ENCODE assay signal across 17 cellular contexts in genomic region chr2:24517247-24517646, GRCh38. TPM values are rescaled to one million over a fixed set of nuclear protein-coding genes. Genes with fewer than 3 reads are reported as not detected.
DNase-seq lines count a peak whose midpoint lies in the region; ATAC-seq and TF ChIP-seq lines count a peak whose summit lies in the region.
"Had no signal": no experiment of that assay in that cellular context is flagged by ENCODE, and none has a peak within 500 bp of the region (broad histone marks: within the 10 kb centered on the region; RNA-seq: fewer than 3 reads in every experiment).

No MANE protein-coding gene starts in this region.

- intact Hi-C loops in Caco-2 (cut with micrococcal nuclease; ENCODE audit: unreplicated experiment), result loop anchor here (5.0 kb wide), 1 partner anchor 60 kb away; no protein-coding TSS in a partner anchor

- H3K9me3 ChIP-seq in Caco-2 (no peaks in the 10 kb centered on the region), OCI-LY3 (ENCODE audit: insufficient read depth, low read length) (no peaks in the 10 kb centered on the region)
- no peaks in the 10 kb centered on the region for H3K9me3 ChIP-seq in effector memory CD4-positive, alpha-beta T cell (ENCODE audit: control insufficient read depth, low read length)
- H3K9me3 ChIP-seq: uterus had no signal

- peak overlapping the region; percentile 15; the same call in 1 of the 2 replicates for H3K4me2 ChIP-seq in OCI-LY3 (ENCODE audit: low read length)

- POLR2A ChIA-PET in Caco-2 (lab: Charles Lee), result no interaction called here

- no peak overlapping the region for H3K4me3 Mint-ChIP-seq in Caco-2 (ENCODE audit: unreplicated experiment)
- H3K4me3 Mint-ChIP-seq in natural killer cell treated with Interleukin-12 subunit alpha and Interleukin-12 subunit beta and Interleukin-15 and Interleukin-18, amount 100 ng/mL, for 72 hours, result peak overlapping the region; percentile 89
- H3K4me3 Mint-ChIP-seq: activated naive CD4-positive, alpha-beta T cell treated with anti-CD3 and anti-CD28 coated beads, Interleukin-2, amount 10 ng/mL, durations not matched to agents 7 days and 5 days; CD14-positive monocyte; T-helper 2 cell treated with Interferon-gamma antibody and Interleukin-4, amounts not matched to agents 5 μg/mL and 100 μg/mL, for 36 hours had no signal

- no TSS peak for BruUV-seq in Caco-2 (replicated peaks; lab: Mats Ljungman, UMichigan)

- H3K4me1 Mint-ChIP-seq in Caco-2 (ENCODE audit: low read depth, unreplicated experiment), result peaks cover 22% of the 10 kb centered on the region
- H3K4me1 Mint-ChIP-seq in natural killer cell treated with Interleukin-12 subunit alpha and Interleukin-12 subunit beta and Interleukin-15 and Interleukin-18, amount 100 ng/mL, for 72 hours (ENCODE audit: low read depth in 2 of 2), result peaks cover 65 to 67% of the 10 kb centered on the region in 2 donors

- ATAC-seq in natural killer cell treated with Interleukin-12 subunit alpha and Interleukin-12 subunit beta and Interleukin-15 and Interleukin-18, amount 100 ng/mL, for 72 hours, result peak; percentile 71 to 78
- ATAC-seq in GM19467 (IDR thresholded peaks at IDR 0.05; ENCODE audit: unreplicated experiment), result no peak
- ATAC-seq: right cardiac atrium, SK-N-SH treated with all-trans-retinoic acid at 6 μM for 48 hours had no signal

- no peak overlapping the region for H3K27ac ChIP-seq in OCI-LY3 (ENCODE audit: low read length)
- H3K27ac ChIP-seq in effector memory CD4-positive, alpha-beta T cell (ENCODE audit: insufficient read depth, low read length, poor library complexity, severe bottlenecking), result no peak overlapping the region
- H3K27ac ChIP-seq: uterus had no signal

- no peaks in the 10 kb centered on the region for H3K27me3 Mint-ChIP-seq in Caco-2 (ENCODE audit: insufficient read depth, unreplicated experiment)
- no peaks in the 10 kb centered on the region for H3K27me3 Mint-ChIP-seq in natural killer cell treated with Interleukin-12 subunit alpha and Interleukin-12 subunit beta and Interleukin-15 and Interleukin-18, amount 100 ng/mL, for 72 hours
- H3K27me3 Mint-ChIP-seq: activated naive CD4-positive, alpha-beta T cell treated with anti-CD3 and anti-CD28 coated beads, Interleukin-2, amount 10 ng/mL, durations not matched to agents 7 days and 5 days had no signal

- H3K36me3 Mint-ChIP-seq in Caco-2 (ENCODE audit: insufficient read depth, unreplicated experiment), result no peaks in the 10 kb centered on the region
- H3K36me3 Mint-ChIP-seq in natural killer cell treated with Interleukin-12 subunit alpha and Interleukin-12 subunit beta and Interleukin-15 and Interleukin-18, amount 100 ng/mL, for 72 hours, result peaks cover 7% of the 10 kb centered on the region
- H3K36me3 Mint-ChIP-seq: activated naive CD4-positive, alpha-beta T cell treated with anti-CD3 and anti-CD28 coated beads, Interleukin-2, amount 10 ng/mL, durations not matched to agents 7 days and 5 days had no signal

- H3K36me3 ChIP-seq in Caco-2 (ENCODE audit: control insufficient read depth, insufficient read depth, low read length), result no peaks in the 10 kb centered on the region
- no peaks in the 10 kb centered on the region for H3K36me3 ChIP-seq in OCI-LY3 (replicated peaks; ENCODE audit: low read depth, low read length)
- no peaks in the 10 kb centered on the region for H3K36me3 ChIP-seq in effector memory CD4-positive, alpha-beta T cell (ENCODE audit: control insufficient read depth, insufficient read depth, low read length)
- H3K36me3 ChIP-seq: uterus had no signal

- CTCF ChIA-PET in Caco-2 (lab: Charles Lee), result no interaction called here

- H3K4me1 ChIP-seq in Caco-2 (no peaks in the 10 kb centered on the region), OCI-LY3 (ENCODE audit: low read length) (peaks cover 39% of the 10 kb centered on the region)
- H3K4me1 ChIP-seq in effector memory CD4-positive, alpha-beta T cell (ENCODE audit: control insufficient read depth, insufficient read depth, low read length, poor library complexity, severe bottlenecking), result no peaks in the 10 kb centered on the region

- no peak overlapping the region for H3K4me3 ChIP-seq in Caco-2 (ENCODE audit: low read depth, low read length)
- H3K4me3 ChIP-seq in OCI-LY3 (ENCODE audit: low read length), result no peak overlapping the region
- no peak overlapping the region for H3K4me3 ChIP-seq in choroid plexus epithelial cell (ENCODE audit: low read depth, low read length)
- H3K4me3 ChIP-seq in effector memory CD4-positive, alpha-beta T cell (ENCODE audit: insufficient read depth, low read depth, low read length, poor library complexity, severe bottlenecking), result no peak overlapping the region
- H3K4me3 ChIP-seq: uterus had no signal

- peaks cover 13% of the 10 kb centered on the region for H3K9me3 Mint-ChIP-seq in Caco-2 (ENCODE audit: unreplicated experiment)
- H3K9me3 Mint-ChIP-seq in natural killer cell treated with Interleukin-12 subunit alpha and Interleukin-12 subunit beta and Interleukin-15 and Interleukin-18, amount 100 ng/mL, for 72 hours, result peaks cover under 1% of the 10 kb centered on the region
- H3K9me3 Mint-ChIP-seq: activated naive CD4-positive, alpha-beta T cell treated with anti-CD3 and anti-CD28 coated beads, Interleukin-2, amount 10 ng/mL, durations not matched to agents 7 days and 5 days had no signal

- no peak overlapping the region for H2AFZ ChIP-seq in OCI-LY3 (ENCODE audit: low read depth, low read length)

- H4K20me1 ChIP-seq in OCI-LY3 (ENCODE audit: insufficient read depth, low read length), result no peaks in the 10 kb centered on the region

- H3K79me2 ChIP-seq in OCI-LY3 (ENCODE audit: low read length), result peaks cover 35% of the 10 kb centered on the region

- no peak overlapping the region for H3K9ac ChIP-seq in OCI-LY3 (ENCODE audit: low read length)

- TF ChIP-seq CTCF in Caco-2 (IDR thresholded peaks at IDR 0.05; ENCODE audit: insufficient read depth in 1 of 2, low read depth in 1 of 2, low read length in 1 of 2, severe bottlenecking in 1 of 2, unreplicated experiment in 1 of 2) (no peak), OCI-LY3 (IDR thresholded peaks at IDR 0.05; ENCODE audit: low read depth, low read length) (no peak), choroid plexus epithelial cell (conservative IDR thresholded peaks at IDR 0.05; ENCODE audit: low read depth, low read length) (no peak)

- H3K27ac Mint-ChIP-seq in Caco-2 (ENCODE audit: unreplicated experiment), result peak overlapping the region; percentile 17
- H3K27ac Mint-ChIP-seq in natural killer cell treated with Interleukin-12 subunit alpha and Interleukin-12 subunit beta and Interleukin-15 and Interleukin-18, amount 100 ng/mL, for 72 hours, result peak overlapping the region; percentile 82 to 86
- H3K27ac Mint-ChIP-seq: activated naive CD4-positive, alpha-beta T cell treated with anti-CD3 and anti-CD28 coated beads, Interleukin-2, amount 10 ng/mL, durations not matched to agents 7 days and 5 days; T-helper 2 cell treated with Interferon-gamma antibody and Interleukin-4, amounts not matched to agents 5 μg/mL and 100 μg/mL, for 36 hours had no signal

- DNase-seq in Caco-2 (no peak), choroid plexus epithelial cell (ENCODE audit: low read depth) (peak; percentile 13), UCSD-AML1 (lab: John Stamatoyannopoulos, UW; ENCODE audit: unreplicated experiment) (no peak), NCI-H2081 treated with DMSO at 0.1 percent for 48 hours (lab: John Stamatoyannopoulos, UW) (no peak)
- peak; percentile 65 for DNase-seq in natural killer cell treated with Interleukin-12 subunit alpha and Interleukin-12 subunit beta and Interleukin-15 and Interleukin-18, amount 100 ng/mL, for 72 hours (ENCODE audit: low spot score)
- no peak for DNase-seq in effector memory CD4-positive, alpha-beta T cell
- DNase-seq: activated CD4-positive, alpha-beta T cell treated with anti-CD3 and anti-CD28 coated beads, Interleukin-2, amount 50 U/mL, for 48 hours; activated CD4-positive, CD25-positive, alpha-beta regulatory T cell; activated naive CD4-positive, alpha-beta T cell treated with anti-CD3 and anti-CD28 coated beads, Interleukin-2, amount 10 ng/mL, durations not matched to agents 7 days and 5 days; MV-4-11; right cardiac atrium; uterus had no signal

- H3K27me3 ChIP-seq in Caco-2 (replicated peaks; ENCODE audit: control insufficient read depth, insufficient read depth, low read length), result no peaks in the 10 kb centered on the region
- H3K27me3 ChIP-seq in OCI-LY3 (ENCODE audit: low read depth, low read length), result no peaks in the 10 kb centered on the region
- no peaks in the 10 kb centered on the region for H3K27me3 ChIP-seq in effector memory CD4-positive, alpha-beta T cell (replicated peaks; ENCODE audit: control insufficient read depth, insufficient read depth, low read length, poor library complexity, severe bottlenecking)
- H3K27me3 ChIP-seq: uterus had no signal

RNA-seq across cellular contexts. Expression of gene NCOA1, which starts 26.2 kb away (rescaled TPM):
- total RNA-seq in Caco-2 (2022), result 34.7 and 37.1 TPM in 2 replicates
- 100 to 1,000 TPM in 1 of 2 donors, 10 to 100 TPM in 1; 84.1 to 139 TPM for total RNA-seq in natural killer cell treated with Interleukin-12 subunit alpha and Interleukin-12 subunit beta and Interleukin-15 and Interleukin-18, amount 100 ng/mL, for 72 hours

Comparison
In these comparisons a context has a peak if more than half of its experiments do, and no peak if none do; other contexts are left out.
1. DNase-seq: peak in choroid plexus epithelial cell (single experiment) and natural killer cell treated with Interleukin-12 subunit alpha and Interleukin-12 subunit beta and Interleukin-15 and Interleukin-18, amount 100 ng/mL, for 72 hours (single experiment); none in Caco-2 (0 of 2), UCSD-AML1 (single experiment), effector memory CD4-positive, alpha-beta T cell (0 of 3) and NCI-H2081 treated with DMSO at 0.1 percent for 48 hours (single experiment).